Comparison of ENCODE assay signal across 9 cellular contexts in the genomic region with DNA sequence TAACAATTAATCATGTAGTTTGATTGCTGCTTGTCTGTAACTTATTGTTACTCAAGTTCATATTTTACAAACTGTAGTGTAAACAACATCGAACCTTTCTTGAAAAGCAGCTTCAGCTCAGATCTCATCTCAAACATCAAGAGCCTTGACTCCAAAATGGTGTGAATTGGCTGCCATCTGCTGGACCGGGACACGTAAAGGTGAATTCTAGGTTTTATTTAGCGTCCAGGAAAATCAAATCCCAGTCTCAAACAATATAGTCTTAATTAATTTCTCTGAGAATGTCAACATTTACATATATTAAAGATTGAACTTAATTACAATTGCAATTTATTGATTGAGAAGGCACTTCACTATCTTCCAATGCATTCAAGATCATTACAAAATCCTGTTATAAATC.
DNase-seq lines count a peak whose midpoint lies in the region; ATAC-seq and TF ChIP-seq lines count a peak whose summit lies in the region.
"Had no signal": no experiment of that assay in that cellular context is flagged by ENCODE, and none has a peak within 500 bp of the region (broad histone marks: within the 10 kb centered on the region; RNA-seq: fewer than 3 reads in every experiment).

No MANE protein-coding gene starts in this region.

- no peak overlapping the region for H3K4me3 Mint-ChIP-seq in activated CD8-positive, alpha-beta T cell treated with anti-CD3 and anti-CD28 coated beads, Interleukin-2, amount 10 ng/mL, durations not matched to agents 7 days and 5 days
- H3K4me3 Mint-ChIP-seq: naive thymus-derived CD4-positive, alpha-beta T cell had no signal

- no peaks in the 10 kb centered on the region for H3K36me3 Mint-ChIP-seq in activated CD8-positive, alpha-beta T cell treated with anti-CD3 and anti-CD28 coated beads, Interleukin-2, amount 10 ng/mL, durations not matched to agents 7 days and 5 days (ENCODE audit: low read depth)
- H3K36me3 Mint-ChIP-seq: naive thymus-derived CD4-positive, alpha-beta T cell had no signal

- H3K9me3 ChIP-seq in lower lobe of right lung: no peaks in the 10 kb centered on the region

- no peak for ATAC-seq in activated CD8-positive, alpha-beta T cell treated with anti-CD3 and anti-CD28 coated beads, Interleukin-2, amount 10 ng/mL, durations not matched to agents 7 days and 5 days
- no peak for ATAC-seq in lower lobe of right lung
- ATAC-seq in GM18519 (IDR thresholded peaks at IDR 0.05; ENCODE audit: low FRiP score, unreplicated experiment): no peak
- no peak for ATAC-seq in esophagus mucosa
- no peak for ATAC-seq in GM21619 (IDR thresholded peaks at IDR 0.05; ENCODE audit: unreplicated experiment)
- ATAC-seq: naive thymus-derived CD4-positive, alpha-beta T cell had no signal

- H3K27ac Mint-ChIP-seq in activated CD8-positive, alpha-beta T cell treated with anti-CD3 and anti-CD28 coated beads, Interleukin-2, amount 10 ng/mL, durations not matched to agents 7 days and 5 days: no peak overlapping the region
- H3K27ac Mint-ChIP-seq: naive thymus-derived CD4-positive, alpha-beta T cell had no signal

- H3K36me3 ChIP-seq in GM06990 (ENCODE audit: control insufficient read depth, insufficient read depth, low read length) (no peaks in the 10 kb centered on the region), lower lobe of right lung (no peaks in the 10 kb centered on the region)

- no peaks in the 10 kb centered on the region for H3K4me1 Mint-ChIP-seq in activated CD8-positive, alpha-beta T cell treated with anti-CD3 and anti-CD28 coated beads, Interleukin-2, amount 10 ng/mL, durations not matched to agents 7 days and 5 days (ENCODE audit: low read depth)
- H3K4me1 Mint-ChIP-seq: naive thymus-derived CD4-positive, alpha-beta T cell had no signal

- TF ChIP-seq CTCF in GM06990 (IDR thresholded peaks at IDR 0.05; ENCODE audit: insufficient read depth, low read length, poor library complexity, severe bottlenecking) (peak; percentile 13), lower lobe of right lung (IDR thresholded peaks at IDR 0.05) (peak; percentile 8)

- no peaks in the 10 kb centered on the region for H3K9me3 Mint-ChIP-seq in activated CD8-positive, alpha-beta T cell treated with anti-CD3 and anti-CD28 coated beads, Interleukin-2, amount 10 ng/mL, durations not matched to agents 7 days and 5 days (ENCODE audit: insufficient read depth)

- DNase-seq in GM06990 (ENCODE audit: extremely low read depth, insufficient read length) (no peak), NCI-H1694 treated with DMSO at 0.1 percent for 48 hours (lab: John Stamatoyannopoulos, UW) (peak; percentile 31), lower lobe of right lung (no peak), germinal center (ENCODE audit: low spot score) (no peak)
- DNase-seq in activated CD8-positive, alpha-beta T cell treated with anti-CD3 and anti-CD28 coated beads, Interleukin-2, amount 10 ng/mL, durations not matched to agents 7 days and 5 days: peak; percentile 21

- H3K4me3 ChIP-seq in GM06990 (replicated peaks; ENCODE audit: low read depth, low read length) (no peak overlapping the region), lower lobe of right lung (no peak overlapping the region)

- CTCF ChIA-PET in activated CD8-positive, alpha-beta T cell treated with anti-CD3 and anti-CD28 coated beads, Interleukin-2, amount 10 ng/mL, durations not matched to agents 7 days and 5 days (lab: Charles Lee): no interaction called here

- no peak overlapping the region for H3K27ac ChIP-seq in lower lobe of right lung

- peaks cover 4% of the 10 kb centered on the region for H3K27me3 Mint-ChIP-seq in activated CD8-positive, alpha-beta T cell treated with anti-CD3 and anti-CD28 coated beads, Interleukin-2, amount 10 ng/mL, durations not matched to agents 7 days and 5 days (ENCODE audit: low read depth)

- POLR2A ChIA-PET in activated CD8-positive, alpha-beta T cell treated with anti-CD3 and anti-CD28 coated beads, Interleukin-2, amount 10 ng/mL, durations not matched to agents 7 days and 5 days (lab: Charles Lee): interaction anchor here (0.6 kb wide), 1 partner anchor 793 kb away, joined by 3 read pairs; no protein-coding TSS in a partner anchor

- H3K27me3 ChIP-seq in GM06990 (replicated peaks; ENCODE audit: control insufficient read depth, insufficient read depth, low read length) (no peaks in the 10 kb centered on the region), lower lobe of right lung (ENCODE audit: low read depth) (peaks cover 6% of the 10 kb centered on the region)

- no peaks in the 10 kb centered on the region for H3K4me1 ChIP-seq in lower lobe of right lung

- intact Hi-C loops in lower lobe of right lung (cut with DNase I): no loop called here

Comparison
In these comparisons a context has a peak if more than half of its experiments do, and no peak if none do; other contexts are left out.
1. DNase-seq: peak in NCI-H1694 treated with DMSO at 0.1 percent for 48 hours (single experiment) and activated CD8-positive, alpha-beta T cell treated with anti-CD3 and anti-CD28 coated beads, Interleukin-2, amount 10 ng/mL, durations not matched to agents 7 days and 5 days (single experiment); none in GM06990 (single experiment), lower lobe of right lung (single experiment) and germinal center (single experiment).